Comparison of ENCODE assay signal across 8 cellular contexts in the genomic region with DNA sequence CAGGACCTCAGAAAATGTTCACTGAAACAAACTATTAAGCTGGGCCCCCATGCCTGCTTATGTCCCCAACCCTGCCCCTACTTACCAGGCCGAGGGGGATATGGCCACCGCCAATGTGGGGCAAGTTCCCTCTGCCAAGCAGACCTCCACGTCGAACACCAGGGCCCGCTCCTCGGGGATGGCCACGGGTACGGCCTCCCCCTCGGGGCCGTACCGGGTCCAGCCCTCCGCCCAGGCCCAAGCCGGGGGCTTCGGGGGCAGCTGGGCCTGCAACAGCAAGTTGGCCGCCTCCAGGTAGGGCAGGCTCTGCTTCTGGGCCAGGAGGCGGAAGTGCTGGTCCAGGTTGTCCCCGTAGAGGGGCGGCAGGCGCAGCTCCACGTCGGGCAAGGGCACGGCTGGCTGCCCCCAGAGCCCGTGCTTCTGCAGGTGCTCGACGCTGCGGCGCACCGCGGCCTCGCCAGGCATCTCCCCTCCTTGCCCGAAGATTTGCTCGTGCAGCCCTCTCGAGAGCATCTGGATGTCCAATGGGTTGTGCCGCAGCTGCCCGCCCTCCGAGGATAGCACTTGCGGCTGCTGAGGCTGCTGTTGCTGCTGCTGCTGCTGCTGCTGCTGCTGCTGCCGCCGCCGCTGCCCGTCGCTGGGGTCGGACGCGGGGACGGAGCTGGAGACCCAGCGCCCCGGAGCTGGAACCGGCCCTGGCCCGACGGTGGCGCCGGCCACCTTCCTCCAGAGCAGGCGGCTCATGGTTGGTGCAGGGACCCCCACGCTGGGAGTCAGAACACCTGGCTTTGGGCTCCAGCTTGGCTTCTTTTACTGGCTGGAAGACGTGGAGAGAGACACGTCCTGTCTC. TPM values are rescaled to one million over a fixed set of nuclear protein-coding genes. Genes with fewer than 3 reads are reported as not detected.
DNase-seq lines count a peak whose midpoint lies in the region; ATAC-seq, FAIRE-seq and TF ChIP-seq lines count a peak whose summit lies in the region.

No MANE protein-coding gene starts in this region.

- H3K9ac ChIP-seq in Loucy (ENCODE audit: low read depth, low read length, poor library complexity, severe bottlenecking), result peak overlapping the region; percentile 91
- H3K9ac ChIP-seq in neural cell (ENCODE audit: low read length), result peak overlapping the region; percentile 78

- H3K27me3 ChIP-seq in Loucy (ENCODE audit: insufficient read depth, low read length, poor library complexity, severe bottlenecking) (no peaks in the 10 kb centered on the region), neural cell (ENCODE audit: insufficient read depth, low read depth, low read length) (no peaks in the 10 kb centered on the region)

- no peak for TF ChIP-seq RAD21 in neural cell (conservative IDR thresholded peaks at IDR 0.05)

- H3K4me2 ChIP-seq in Loucy (ENCODE audit: low read depth, low read length, poor library complexity, severe bottlenecking), result peak overlapping the region; percentile 96
- peak overlapping the region; percentile 68 for H3K4me2 ChIP-seq in neural cell (ENCODE audit: low read length)

- TF ChIP-seq EP300 in neural cell (conservative IDR thresholded peaks at IDR 0.05; ENCODE audit: poor library complexity, severe bottlenecking), result no peak

- H3F3A ChIP-seq in Loucy (ENCODE audit: low read depth) (peaks cover 12% of the 10 kb centered on the region; the same call in 1 of the 2 replicates), neural cell (ENCODE audit: insufficient read depth, low read length, poor library complexity, severe bottlenecking) (no peaks in the 10 kb centered on the region)

- H2AFZ ChIP-seq in Loucy (ENCODE audit: low read length) (no peak overlapping the region), neural cell (ENCODE audit: low read depth, low read length) (no peak overlapping the region)

- H3K4me1 ChIP-seq in Loucy (ENCODE audit: insufficient read depth, low read length, poor library complexity, severe bottlenecking), result peaks cover 58% of the 10 kb centered on the region

- H3K79me2 ChIP-seq in Loucy (ENCODE audit: insufficient read depth, low read length) (peaks cover 61% of the 10 kb centered on the region), neural cell (replicated peaks; ENCODE audit: insufficient read depth, low read length) (peaks cover 16% of the 10 kb centered on the region)

- no peaks in the 10 kb centered on the region for H3K9me2 ChIP-seq in Loucy (replicated peaks; ENCODE audit: low read depth, low read length)
- no peaks in the 10 kb centered on the region for H3K9me2 ChIP-seq in neural cell (ENCODE audit: insufficient read depth, low read length)

- no peak for TF ChIP-seq CTCF in C4-2B (conservative IDR thresholded peaks at IDR 0.05)
- no peak for TF ChIP-seq CTCF in Loucy (conservative IDR thresholded peaks at IDR 0.05; ENCODE audit: low read length)
- TF ChIP-seq CTCF in neural cell (IDR thresholded peaks at IDR 0.05; ENCODE audit: poor library complexity, severe bottlenecking), result no peak

- H3K27ac ChIP-seq in C4-2B (peak overlapping the region; percentile 92), neural cell (ENCODE audit: low read length) (no peak overlapping the region)

- ATAC-seq in GM19467 (IDR thresholded peaks at IDR 0.05; ENCODE audit: unreplicated experiment), result no peak
- ATAC-seq in GM21825 (IDR thresholded peaks at IDR 0.05; ENCODE audit: unreplicated experiment), result no peak

- H4K20me1 ChIP-seq in Loucy (ENCODE audit: insufficient read depth, low read length, poor library complexity, severe bottlenecking), result peaks cover 56% of the 10 kb centered on the region
- peaks cover 3% of the 10 kb centered on the region for H4K20me1 ChIP-seq in neural cell (ENCODE audit: insufficient read depth)

- H3K9me3 ChIP-seq in Loucy (ENCODE audit: insufficient read depth, low read depth, low read length), result no peaks in the 10 kb centered on the region
- no peaks in the 10 kb centered on the region for H3K9me3 ChIP-seq in neural cell (ENCODE audit: low read length)

- H3K4me3 ChIP-seq in Loucy (ENCODE audit: low read length, poor library complexity, severe bottlenecking) (peak overlapping the region; percentile 98), neural cell (ENCODE audit: low read length) (peak overlapping the region; percentile 76)

- H3K36me3 ChIP-seq in Loucy (ENCODE audit: insufficient read depth, low read length), result peaks cover 33% of the 10 kb centered on the region; the same call in 1 of the 2 replicates
- H3K36me3 ChIP-seq in neural cell (ENCODE audit: insufficient read depth, low read length), result peaks cover 9% of the 10 kb centered on the region

- peak; percentile 7 for DNase-seq in effector CD4-positive, alpha-beta T cell
- DNase-seq in iPS-NIHi7 (ENCODE audit: extremely low spot score), result no peak
- DNase-seq in HTR-8/SVneo (ENCODE audit: insufficient read length, low spot score), result no peak

- FAIRE-seq in HTR-8/SVneo (lab: Jason Lieb, UNC), result no peak

TF ChIP-seq in neural cell, 6 proteins besides CTCF, POLR2A, EP300 and RAD21:
- TF ChIP-seq TAF1 (IDR thresholded peaks at IDR 0.05; ENCODE audit: low read depth), result no peak
- no peak for TF ChIP-seq EZH2 (IDR thresholded peaks at IDR 0.05; ENCODE audit: borderline replicate concordance, insufficient read depth, low read length, poor library complexity, severe bottlenecking)
- no peak for TF ChIP-seq SMC3 (conservative IDR thresholded peaks at IDR 0.05; ENCODE audit: poor library complexity)
- TF ChIP-seq, protein P1, sequence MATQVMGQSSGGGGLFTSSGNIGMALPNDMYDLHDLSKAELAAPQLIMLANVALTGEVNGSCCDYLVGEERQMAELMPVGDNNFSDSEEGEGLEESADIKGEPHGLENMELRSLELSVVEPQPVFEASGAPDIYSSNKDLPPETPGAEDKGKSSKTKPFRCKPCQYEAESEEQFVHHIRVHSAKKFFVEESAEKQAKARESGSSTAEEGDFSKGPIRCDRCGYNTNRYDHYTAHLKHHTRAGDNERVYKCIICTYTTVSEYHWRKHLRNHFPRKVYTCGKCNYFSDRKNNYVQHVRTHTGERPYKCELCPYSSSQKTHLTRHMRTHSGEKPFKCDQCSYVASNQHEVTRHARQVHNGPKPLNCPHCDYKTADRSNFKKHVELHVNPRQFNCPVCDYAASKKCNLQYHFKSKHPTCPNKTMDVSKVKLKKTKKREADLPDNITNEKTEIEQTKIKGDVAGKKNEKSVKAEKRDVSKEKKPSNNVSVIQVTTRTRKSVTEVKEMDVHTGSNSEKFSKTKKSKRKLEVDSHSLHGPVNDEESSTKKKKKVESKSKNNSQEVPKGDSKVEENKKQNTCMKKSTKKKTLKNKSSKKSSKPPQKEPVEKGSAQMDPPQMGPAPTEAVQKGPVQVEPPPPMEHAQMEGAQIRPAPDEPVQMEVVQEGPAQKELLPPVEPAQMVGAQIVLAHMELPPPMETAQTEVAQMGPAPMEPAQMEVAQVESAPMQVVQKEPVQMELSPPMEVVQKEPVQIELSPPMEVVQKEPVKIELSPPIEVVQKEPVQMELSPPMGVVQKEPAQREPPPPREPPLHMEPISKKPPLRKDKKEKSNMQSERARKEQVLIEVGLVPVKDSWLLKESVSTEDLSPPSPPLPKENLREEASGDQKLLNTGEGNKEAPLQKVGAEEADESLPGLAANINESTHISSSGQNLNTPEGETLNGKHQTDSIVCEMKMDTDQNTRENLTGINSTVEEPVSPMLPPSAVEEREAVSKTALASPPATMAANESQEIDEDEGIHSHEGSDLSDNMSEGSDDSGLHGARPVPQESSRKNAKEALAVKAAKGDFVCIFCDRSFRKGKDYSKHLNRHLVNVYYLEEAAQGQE (IDR thresholded peaks at IDR 0.05; ENCODE audit: borderline replicate concordance), result no peak
- TF ChIP-seq MXI1 (conservative IDR thresholded peaks at IDR 0.05; ENCODE audit: poor library complexity, severe bottlenecking), result no peak
- TF ChIP-seq POLR2AphosphoS5 (IDR thresholded peaks at IDR 0.05), result no peak

RNA-seq across cellular contexts. Expression of a gene that starts 1.4 kb away (rescaled TPM):
- polyA plus RNA-seq in neural cell, result 47.9 and 62.9 TPM in 2 replicates
- 42.7 and 58.9 TPM in 2 replicates for polyA minus RNA-seq in neural cell
